ENCODE assay signal across 21 cellular contexts in genomic region chr11:132770802-132771545, GRCh38.
DNase-seq lines count a peak whose midpoint lies in the region; ATAC-seq and TF ChIP-seq lines count a peak whose summit lies in the region.
"Had no signal": no experiment of that assay in that cellular context is flagged by ENCODE, and none has a peak within 500 bp of the region (broad histone marks: within the 10 kb centered on the region; RNA-seq: fewer than 3 reads in every experiment).

No MANE protein-coding gene starts in this region.

- no peaks in the 10 kb centered on the region for H4K20me1 ChIP-seq in osteoblast (ENCODE audit: insufficient read depth, low read length)

- no peaks in the 10 kb centered on the region for H3K9me3 ChIP-seq in osteoblast (ENCODE audit: low read depth, low read length)
- H3K9me3 ChIP-seq: SJSA1, suprapubic skin had no signal

- ATAC-seq in GM19395 (IDR thresholded peaks at IDR 0.05; ENCODE audit: unreplicated experiment) (no peak), GM19351 (IDR thresholded peaks at IDR 0.05; ENCODE audit: unreplicated experiment) (no peak), GM18909 (IDR thresholded peaks at IDR 0.05; ENCODE audit: poor library complexity, unreplicated experiment) (no peak)
- ATAC-seq: activated T-cell treated with anti-CD3 and anti-CD28 coated beads, Interleukin-2, amount 50 U/mL, for 72 hours; left lung; natural killer cell treated with Interleukin-12 subunit alpha and Interleukin-12 subunit beta and Interleukin-15 and Interleukin-18, amount 100 ng/mL, for 72 hours; stimulated activated effector memory CD8-positive, alpha-beta T cell treated with anti-CD3 and anti-CD28 coated beads, Interleukin-12 subunit alpha, Interleukin-12 subunit beta, amount 100 ng/mL, for 72 hours had no signal

- H3K4me3 ChIP-seq in choroid plexus epithelial cell (ENCODE audit: low read depth, low read length) (no peak overlapping the region), osteoblast (ENCODE audit: insufficient read depth, low read length) (no peak overlapping the region)
- H3K4me3 ChIP-seq: GM23248, left lung, SJSA1, suprapubic skin had no signal

- no peaks in the 10 kb centered on the region for H3K27me3 ChIP-seq in osteoblast (ENCODE audit: insufficient read depth, low read length)
- H3K27me3 ChIP-seq: left lung, SJSA1, suprapubic skin had no signal

- no peaks in the 10 kb centered on the region for H3K36me3 ChIP-seq in osteoblast (ENCODE audit: insufficient read depth, low read length)
- H3K36me3 ChIP-seq: left lung, SJSA1, suprapubic skin had no signal

- H3K27ac ChIP-seq in osteoblast (ENCODE audit: low read depth, low read length): no peak overlapping the region
- H3K27ac ChIP-seq: GM23248, left lung, SJSA1, suprapubic skin had no signal

- no peaks in the 10 kb centered on the region for H3K4me1 ChIP-seq in osteoblast (ENCODE audit: insufficient read depth, low read length)
- H3K4me1 ChIP-seq: left lung, SJSA1, suprapubic skin had no signal

- no peaks in the 10 kb centered on the region for H3K79me2 ChIP-seq in osteoblast (ENCODE audit: insufficient read depth, low read length)

- no peak overlapping the region for H2AFZ ChIP-seq in osteoblast (ENCODE audit: low read length)
- H2AFZ ChIP-seq: GM23248 had no signal

- H3K4me2 ChIP-seq in osteoblast (ENCODE audit: insufficient read depth, low read length): no peak overlapping the region

- TF ChIP-seq CTCF in choroid plexus epithelial cell (conservative IDR thresholded peaks at IDR 0.05; ENCODE audit: low read depth, low read length) (no peak), osteoblast (IDR thresholded peaks at IDR 0.05; ENCODE audit: extremely low read depth, low read depth, low read length) (no peak)

- peak; percentile 8 for DNase-seq in DMS153 treated with DMSO at 0.1 percent for 48 hours (lab: John Stamatoyannopoulos, UW; ENCODE audit: unreplicated experiment)
- DNase-seq in NCI-H82 treated with DMSO at 0.1 percent for 48 hours (lab: John Stamatoyannopoulos, UW; ENCODE audit: unreplicated experiment): peak; percentile 89
- peak; percentile 4 for DNase-seq in choroid plexus epithelial cell (ENCODE audit: low read depth)
- peak; percentile 61 for DNase-seq in osteoblast (ENCODE audit: insufficient read length, low spot score, missing footprints)
- DNase-seq: activated CD4-positive, alpha-beta T cell treated with anti-CD3 and anti-CD28 coated beads for 4 hours; activated T-cell treated with anti-CD3 and anti-CD28 coated beads, Interleukin-2, amount 50 U/mL, for 72 hours; CD4-positive, CD25-positive, alpha-beta regulatory T cell; GM23248; head of caudate nucleus; Kasumi-1; left lung; NCI-H187 treated with DMSO at 0.1 percent for 48 hours; NCI-H2227 treated with DMSO at 0.1 percent for 48 hours; stimulated activated CD4-positive, alpha-beta T cell treated with anti-CD3 and anti-CD28 coated beads, Interleukin-1b, Interleukin-23, amount 100 ng/mL, for 48 hours had no signal

Comparison
In these comparisons a context has a peak if more than half of its experiments do, and no peak if none do; other contexts are left out.
1. DNase-seq: peak in every context shown above with its lines; median percentile 89 in NCI-H82 treated with DMSO at 0.1 percent for 48 hours; 61 in osteoblast; 8 in DMS153 treated with DMSO at 0.1 percent for 48 hours; 4 in choroid plexus epithelial cell.